13 cellular contexts compared by ENCODE assay signal in genomic region chr9:135088979-135089847, GRCh38. TPM values are rescaled to one million over a fixed set of nuclear protein-coding genes. Genes with fewer than 3 reads are reported as not detected.
DNase-seq lines count a peak whose midpoint lies in the region; ATAC-seq and TF ChIP-seq lines count a peak whose summit lies in the region.
"Had no signal": no experiment of that assay in that cellular context is flagged by ENCODE, and none has a peak within 500 bp of the region (broad histone marks: within the 10 kb centered on the region; RNA-seq: fewer than 3 reads in every experiment).

No MANE protein-coding gene starts in this region.

- 58% methylated on average over 35 of the region's 35 CpGs for WGBS in hepatocyte (ENCODE audit: low lambda C conversion rate, missing lambda C conversion rate)

- H3K27me3 Mint-ChIP-seq in CD14-positive monocyte (ENCODE audit: low read depth in 3 of 3) = peaks cover 47 to 73% (median 64%) of the 10 kb centered on the region in 3 donors

- H3K9me3 Mint-ChIP-seq in CD14-positive monocyte = peaks cover 4 to 20% (median 8%) of the 10 kb centered on the region in 7 donors

- no peak overlapping the region for H2AFZ ChIP-seq in hepatocyte

- no peaks in the 10 kb centered on the region for H3K4me1 ChIP-seq in hepatocyte (ENCODE audit: insufficient read depth)
- peaks cover 4% of the 10 kb centered on the region for H3K4me1 ChIP-seq in skeletal muscle satellite cell (ENCODE audit: control insufficient read depth, insufficient read depth, low read length)

- H3K9me3 ChIP-seq in WERI-Rb-1 (ENCODE audit: severe bottlenecking) (no peaks in the 10 kb centered on the region), hepatocyte (ENCODE audit: low read depth) (no peaks in the 10 kb centered on the region), skeletal muscle satellite cell (replicated peaks; ENCODE audit: low read length) (no peaks in the 10 kb centered on the region)
- H3K9me3 ChIP-seq: body of pancreas had no signal

- no peak overlapping the region for H3K27ac Mint-ChIP-seq in CD14-positive monocyte

- no peaks in the 10 kb centered on the region for H3K9me2 ChIP-seq in hepatocyte (replicated peaks; ENCODE audit: insufficient read depth)

- no peak overlapping the region for H3K9ac ChIP-seq in skeletal muscle satellite cell (ENCODE audit: low read depth, low read length)

- H3K36me3 ChIP-seq in WERI-Rb-1 (peaks cover 52% of the 10 kb centered on the region), hepatocyte (replicated peaks; ENCODE audit: insufficient read depth, low read depth) (no peaks in the 10 kb centered on the region), skeletal muscle satellite cell (ENCODE audit: insufficient read depth, low read length) (no peaks in the 10 kb centered on the region)

- H3K4me3 Mint-ChIP-seq in CD14-positive monocyte = peak overlapping the region; percentile 59 to 82

- H3K4me2 ChIP-seq in hepatocyte = peak overlapping the region; percentile 79
- peak overlapping the region; percentile 76 for H3K4me2 ChIP-seq in skeletal muscle satellite cell (ENCODE audit: low read length)

- no peaks in the 10 kb centered on the region for H3K79me2 ChIP-seq in hepatocyte

- no peak for ATAC-seq in GM21515 (IDR thresholded peaks at IDR 0.05; ENCODE audit: unreplicated experiment)
- ATAC-seq: body of pancreas had no signal

- no peak for DNase-seq in CD14-positive monocyte (ENCODE audit: low spot score)
- DNase-seq in WERI-Rb-1 = no peak
- no peak for DNase-seq in hepatocyte (ENCODE audit: low spot score)
- DNase-seq in SKM-1 (lab: John Stamatoyannopoulos, UW; ENCODE audit: unreplicated experiment) = no peak
- no peak for DNase-seq in DMS 273 treated with DMSO at 0.1 percent for 48 hours (lab: John Stamatoyannopoulos, UW)
- no peak for DNase-seq in activated naive CD4-positive, alpha-beta T cell (lab: John Stamatoyannopoulos, UW)
- DNase-seq: activated naive CD4-positive, alpha-beta T cell treated with Interleukin-2 at 50 U/mL for 16 hours; body of pancreas; Calu3; effector CD8-positive, alpha-beta T cell; stimulated activated CD4-positive, alpha-beta T cell treated with anti-CD3 and anti-CD28 coated beads, Interleukin-1b, Interleukin-23, amount 100 ng/mL, for 48 hours had no signal

- peak overlapping the region; percentile 47 for H3K4me3 ChIP-seq in WERI-Rb-1 (ENCODE audit: low read depth, low read length)
- H3K4me3 ChIP-seq in hepatocyte = no peak overlapping the region
- no peak overlapping the region for H3K4me3 ChIP-seq in skeletal muscle satellite cell (ENCODE audit: low read length)
- H3K4me3 ChIP-seq: body of pancreas had no signal

- peaks cover 6 to 8% of the 10 kb centered on the region in 2 donors for H3K36me3 Mint-ChIP-seq in CD14-positive monocyte

- TF ChIP-seq CTCF in CD14-positive monocyte (IDR thresholded peaks at IDR 0.05) (no peak), WERI-Rb-1 (IDR thresholded peaks at IDR 0.05; ENCODE audit: low read depth, low read length) (no peak), hepatocyte (IDR thresholded peaks at IDR 0.05; ENCODE audit: poor library complexity) (no peak)

- H4K20me1 ChIP-seq in hepatocyte (ENCODE audit: insufficient read depth, poor library complexity, severe bottlenecking) = no peaks in the 10 kb centered on the region

- H3K4me1 Mint-ChIP-seq in CD14-positive monocyte = peaks cover 8% of the 10 kb centered on the region

- peak overlapping the region; percentile 67 for H3K27ac ChIP-seq in WERI-Rb-1
- no peak overlapping the region for H3K27ac ChIP-seq in hepatocyte
- H3K27ac ChIP-seq: body of pancreas had no signal

- no peaks in the 10 kb centered on the region for H3K27me3 ChIP-seq in WERI-Rb-1 (ENCODE audit: insufficient read depth, low read depth, severe bottlenecking)
- peaks cover 64% of the 10 kb centered on the region for H3K27me3 ChIP-seq in hepatocyte
- H3K27me3 ChIP-seq in skeletal muscle satellite cell (ENCODE audit: control insufficient read depth, insufficient read depth, low read length) = peaks cover 18% of the 10 kb centered on the region

- intact Hi-C loops in CD14-positive monocyte (cut with micrococcal nuclease) = no loop called here

RNA-seq across cellular contexts. Expression of gene OLFM1, which starts 1.7 kb away (rescaled TPM):
- polyA plus RNA-seq in CD14-positive monocyte (1 to 10 TPM; 7.6 to 9.4 TPM), hepatocyte (0.94 and 1.1 TPM in 2 replicates)
- total RNA-seq in hepatocyte = 1.5 and 4.8 TPM in 2 replicates
- 4.1 and 4.8 TPM in 2 replicates for total RNA-seq in skeletal muscle satellite cell (2012; rRNA removed)
